10 cellular contexts compared by ENCODE assay signal in genomic region chr6:139433647-139434419, GRCh38. TPM values are rescaled to one million over a fixed set of nuclear protein-coding genes. Genes with fewer than 3 reads are reported as not detected.
DNase-seq lines count a peak whose midpoint lies in the region; ATAC-seq and TF ChIP-seq lines count a peak whose summit lies in the region.
"Had no signal": no experiment of that assay in that cellular context is flagged by ENCODE, and none has a peak within 500 bp of the region (broad histone marks: within the 10 kb centered on the region; RNA-seq: fewer than 3 reads in every experiment).

No MANE protein-coding gene starts in this region.

- TF ChIP-seq CTCF in foreskin keratinocyte (conservative IDR thresholded peaks at IDR 0.05) = no peak

- CTCF ChIA-PET in activated CD4-positive, alpha-beta T cell treated with anti-CD3 and anti-CD28 coated beads for 36 hours (lab: Charles Lee) = interaction anchor here (0.6 to 0.7 kb wide), 2 partner anchors 21 to 278 kb away, joined by 3 to 5 read pairs; no protein-coding TSS in a partner anchor

- H3K4me3 Mint-ChIP-seq in activated CD4-positive, alpha-beta T cell treated with anti-CD3 and anti-CD28 coated beads for 36 hours = no peak overlapping the region
- no peak overlapping the region for H3K4me3 Mint-ChIP-seq in stimulated activated naive B cell treated with anti-CD40 and anti-IgM and Interleukin-4, amounts not matched to agents 10 μg/mL and 1 μg/mL and 100 μg/mL, for 72 hours

- no peaks in the 10 kb centered on the region for H3K9me3 Mint-ChIP-seq in activated CD4-positive, alpha-beta T cell treated with anti-CD3 and anti-CD28 coated beads for 36 hours (ENCODE audit: low read depth)
- H3K9me3 Mint-ChIP-seq in stimulated activated naive B cell treated with anti-CD40 and anti-IgM and Interleukin-4, amounts not matched to agents 10 μg/mL and 1 μg/mL and 100 μg/mL, for 72 hours = peaks cover 2 to 4% of the 10 kb centered on the region in 2 donors

- H3K4me1 Mint-ChIP-seq in activated CD4-positive, alpha-beta T cell treated with anti-CD3 and anti-CD28 coated beads for 36 hours = no peaks in the 10 kb centered on the region
- peaks cover 5 to 16% of the 10 kb centered on the region in 2 donors for H3K4me1 Mint-ChIP-seq in stimulated activated naive B cell treated with anti-CD40 and anti-IgM and Interleukin-4, amounts not matched to agents 10 μg/mL and 1 μg/mL and 100 μg/mL, for 72 hours

- no peak overlapping the region for H3K27ac Mint-ChIP-seq in activated CD4-positive, alpha-beta T cell treated with anti-CD3 and anti-CD28 coated beads for 36 hours
- no peak overlapping the region for H3K27ac Mint-ChIP-seq in stimulated activated naive B cell treated with anti-CD40 and anti-IgM and Interleukin-4, amounts not matched to agents 10 μg/mL and 1 μg/mL and 100 μg/mL, for 72 hours

- H3K27me3 Mint-ChIP-seq in activated CD4-positive, alpha-beta T cell treated with anti-CD3 and anti-CD28 coated beads for 36 hours = no peaks in the 10 kb centered on the region
- no peaks in the 10 kb centered on the region for H3K27me3 Mint-ChIP-seq in stimulated activated naive B cell treated with anti-CD40 and anti-IgM and Interleukin-4, amounts not matched to agents 10 μg/mL and 1 μg/mL and 100 μg/mL, for 72 hours

- intact Hi-C loops in activated CD4-positive, alpha-beta T cell treated with anti-CD3 and anti-CD28 coated beads for 36 hours (cut with DNase I, micrococcal nuclease) = no loop called here

- H3K27ac ChIP-seq in foreskin keratinocyte = no peak overlapping the region
- H3K27ac ChIP-seq: right atrium auricular region had no signal

- ATAC-seq in activated CD4-positive, alpha-beta T cell treated with anti-CD3 and anti-CD28 coated beads for 36 hours = peak; percentile 23
- peak; percentile 77 for ATAC-seq in foreskin keratinocyte
- peak; percentile 93 to 95 for ATAC-seq in stimulated activated naive B cell treated with anti-CD40 and anti-IgM and Interleukin-4, amounts not matched to agents 10 μg/mL and 1 μg/mL and 100 μg/mL, for 72 hours (replicated peaks)

- H3K4me1 ChIP-seq in foreskin keratinocyte = peaks cover 10% of the 10 kb centered on the region
- H3K4me1 ChIP-seq: right atrium auricular region had no signal

- DNase-seq in activated CD4-positive, alpha-beta T cell treated with anti-CD3 and anti-CD28 coated beads for 36 hours = no peak
- DNase-seq in activated CD4-positive, alpha-beta T cell treated with anti-CD3 and anti-CD28 coated beads for 48 hours = no peak
- DNase-seq in SKM-1 treated with dmso at 0.1 percent for 144 hours (lab: John Stamatoyannopoulos, UW; ENCODE audit: unreplicated experiment) (peak; percentile 52), foreskin keratinocyte (peak; percentile 37 to 70), retina (no peak), NK-92 (lab: John Stamatoyannopoulos, UW; ENCODE audit: unreplicated experiment) (no peak), anterior cingulate cortex (lab: John Stamatoyannopoulos, UW) (no peak)
- no peak for DNase-seq in stimulated activated naive B cell treated with anti-CD40 and anti-IgM and Interleukin-4, amounts not matched to agents 10 μg/mL and 1 μg/mL and 100 μg/mL, for 72 hours
- DNase-seq: activated T-cell treated with anti-CD3 and anti-CD28 coated beads for 4 hours had no signal

- POLR2A ChIA-PET in activated CD4-positive, alpha-beta T cell treated with anti-CD3 and anti-CD28 coated beads for 36 hours (lab: Charles Lee) = no interaction called here

- no peaks in the 10 kb centered on the region for H3K36me3 Mint-ChIP-seq in activated CD4-positive, alpha-beta T cell treated with anti-CD3 and anti-CD28 coated beads for 36 hours (ENCODE audit: low read depth)
- H3K36me3 Mint-ChIP-seq in stimulated activated naive B cell treated with anti-CD40 and anti-IgM and Interleukin-4, amounts not matched to agents 10 μg/mL and 1 μg/mL and 100 μg/mL, for 72 hours = peaks cover 0 to 7% of the 10 kb centered on the region in 2 donors

- no peaks in the 10 kb centered on the region for H3K27me3 ChIP-seq in foreskin keratinocyte
- H3K27me3 ChIP-seq: right atrium auricular region had no signal

RNA-seq across cellular contexts. Expression of gene CITED2, which starts 59.4 kb away (rescaled TPM):
- total RNA-seq in activated CD4-positive, alpha-beta T cell treated with anti-CD3 and anti-CD28 coated beads for 36 hours = 10 to 100 TPM; 45.1 to 58.1 TPM
- total RNA-seq in foreskin keratinocyte = 9.8 and 13.8 TPM in 2 replicates
- polyA plus RNA-seq in foreskin keratinocyte = 7.9 and 11.0 TPM in 2 replicates

Comparison
In these comparisons a context has a peak if more than half of its experiments do, and no peak if none do; other contexts are left out.
1. ATAC-seq: peak in every context shown above with its lines; median percentile 94 in stimulated activated naive B cell treated with anti-CD40 and anti-IgM and Interleukin-4, amounts not matched to agents 10 μg/mL and 1 μg/mL and 100 μg/mL, for 72 hours; 77 in foreskin keratinocyte; 23 in activated CD4-positive, alpha-beta T cell treated with anti-CD3 and anti-CD28 coated beads for 36 hours.
2. DNase-seq: peak in SKM-1 treated with dmso at 0.1 percent for 144 hours (single experiment) and foreskin keratinocyte (2 of 2); none in activated CD4-positive, alpha-beta T cell treated with anti-CD3 and anti-CD28 coated beads for 36 hours (single experiment), activated CD4-positive, alpha-beta T cell treated with anti-CD3 and anti-CD28 coated beads for 48 hours (single experiment), stimulated activated naive B cell treated with anti-CD40 and anti-IgM and Interleukin-4, amounts not matched to agents 10 μg/mL and 1 μg/mL and 100 μg/mL, for 72 hours (single experiment), retina (single experiment), NK-92 (single experiment) and anterior cingulate cortex (0 of 58).